In the genomic region with DNA sequence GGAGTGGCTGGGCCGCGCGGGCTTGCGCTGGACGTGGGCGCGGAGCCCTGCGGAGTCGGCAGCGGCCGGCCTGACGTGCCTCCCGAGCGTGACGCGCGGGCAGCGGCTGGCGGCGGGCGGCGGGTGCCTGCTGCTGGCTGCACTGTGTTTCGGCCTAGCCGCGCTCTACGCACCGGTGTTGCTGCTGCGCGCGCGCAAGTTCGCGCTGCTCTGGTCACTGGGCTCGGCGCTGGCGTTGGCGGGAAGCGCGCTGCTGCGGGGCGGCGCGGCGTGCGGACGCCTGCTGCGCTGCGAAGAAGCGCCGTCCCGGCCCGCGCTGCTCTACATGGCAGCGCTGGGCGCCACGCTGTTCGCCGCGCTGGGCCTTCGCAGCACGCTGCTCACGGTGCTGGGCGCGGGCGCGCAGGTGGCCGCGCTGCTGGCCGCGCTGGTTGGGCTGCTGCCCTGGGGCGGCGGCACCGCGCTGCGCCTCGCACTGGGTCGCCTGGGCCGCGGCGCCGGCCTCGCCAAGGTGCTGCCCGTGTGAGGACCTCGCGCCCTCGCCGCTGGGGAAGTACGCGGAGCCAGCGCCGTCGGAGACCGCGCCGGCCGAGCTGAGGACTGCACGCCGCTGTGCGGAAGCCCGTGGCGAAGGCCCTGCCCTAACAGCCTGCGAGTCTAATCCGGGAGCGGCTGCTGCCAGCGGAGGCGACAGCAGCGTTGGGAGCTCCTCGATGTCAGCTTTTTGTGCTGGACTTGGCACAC, we compare ENCODE assay signal across 8 cellular contexts. TPM values are rescaled to one million over a fixed set of nuclear protein-coding genes. Genes with fewer than 3 reads are reported as not detected.
A peak's percentile ranks its signal among the peaks of the same experiment; 100 is the strongest.
DNase-seq lines count a peak whose midpoint lies in the region; ATAC-seq and TF ChIP-seq lines count a peak whose summit lies in the region.

No MANE protein-coding gene starts in this region.

- peak; percentile 21 to 40 for TF ChIP-seq POLR2A in Peyer's patch (IDR thresholded peaks at IDR 0.05)

- peak overlapping the region; percentile 95 to 100 (median 98) for H3K27ac ChIP-seq in Peyer's patch

- DNase-seq in DMS79 (lab: John Stamatoyannopoulos, UW) (peak; percentile 41), HuH-7.5 (ENCODE audit: low spot score) (peak; percentile 80), Peyer's patch (peak; percentile 78 to 92 (median 89)), fibroblast of peridontal ligament (ENCODE audit: extremely low read depth) (peak; percentile 44)
- DNase-seq in activated T-helper 1 cell treated with anti-CD3 and anti-CD28 coated beads, Interleukin-2, amount 50 U/mL, for 16 hours (ENCODE audit: low read depth in 1 of 2, low spot score in 1 of 2), result peak; percentile 61 to 74

- no peaks in the 10 kb centered on the region for H3K9me3 ChIP-seq in Peyer's patch

- no peaks in the 10 kb centered on the region for H3K27me3 ChIP-seq in Peyer's patch

- H3K4me1 Mint-ChIP-seq in nephron, result peaks cover 15% of the 10 kb centered on the region
- peaks cover 46% of the 10 kb centered on the region for H3K4me1 Mint-ChIP-seq in stimulated activated naive CD8-positive, alpha-beta T cell treated with anti-CD3 and anti-CD28 coated beads, Interleukin-15, Interleukin-2, amounts not matched to agents 100 ng/mL and 50 ng/mL, for 24 hours (ENCODE audit: low read depth)

- H3K4me1 ChIP-seq in Peyer's patch, result peaks cover 0 to 22% (median 11%) of the 10 kb centered on the region in 4 donors

- H3K36me3 Mint-ChIP-seq in nephron (ENCODE audit: low read depth), result peaks cover 27% of the 10 kb centered on the region
- peaks cover 46% of the 10 kb centered on the region for H3K36me3 Mint-ChIP-seq in stimulated activated naive CD8-positive, alpha-beta T cell treated with anti-CD3 and anti-CD28 coated beads, Interleukin-15, Interleukin-2, amounts not matched to agents 100 ng/mL and 50 ng/mL, for 24 hours (ENCODE audit: low read depth)

- peak overlapping the region; percentile 92 to 96 (median 92) for H3K4me3 Mint-ChIP-seq in nephron
- peak overlapping the region; percentile 90 for H3K4me3 Mint-ChIP-seq in stimulated activated naive CD8-positive, alpha-beta T cell treated with anti-CD3 and anti-CD28 coated beads, Interleukin-15, Interleukin-2, amounts not matched to agents 100 ng/mL and 50 ng/mL, for 24 hours

- H3K27me3 Mint-ChIP-seq in nephron (ENCODE audit: low read depth), result peaks cover 4% of the 10 kb centered on the region
- no peaks in the 10 kb centered on the region for H3K27me3 Mint-ChIP-seq in stimulated activated naive CD8-positive, alpha-beta T cell treated with anti-CD3 and anti-CD28 coated beads, Interleukin-15, Interleukin-2, amounts not matched to agents 100 ng/mL and 50 ng/mL, for 24 hours

- H3K9me3 Mint-ChIP-seq in nephron, result no peaks in the 10 kb centered on the region
- H3K9me3 Mint-ChIP-seq in stimulated activated naive CD8-positive, alpha-beta T cell treated with anti-CD3 and anti-CD28 coated beads, Interleukin-15, Interleukin-2, amounts not matched to agents 100 ng/mL and 50 ng/mL, for 24 hours, result no peaks in the 10 kb centered on the region

- ATAC-seq in GM21529 (IDR thresholded peaks at IDR 0.05; ENCODE audit: unreplicated experiment), result peak; percentile 40

- peak overlapping the region; percentile 98 to 100 (median 99) for H3K27ac Mint-ChIP-seq in nephron
- H3K27ac Mint-ChIP-seq in stimulated activated naive CD8-positive, alpha-beta T cell treated with anti-CD3 and anti-CD28 coated beads, Interleukin-15, Interleukin-2, amounts not matched to agents 100 ng/mL and 50 ng/mL, for 24 hours, result peak overlapping the region; percentile 92

- H3K4me3 ChIP-seq in Peyer's patch, result peak overlapping the region; percentile 73 to 99 (median 86)

- peaks cover 0 to 15% (median 0%) of the 10 kb centered on the region in 3 donors for H3K36me3 ChIP-seq in Peyer's patch

- peak in 5 of 6 experiments; percentile 3 to 68 (median 57) for TF ChIP-seq CTCF in Peyer's patch (IDR thresholded peaks at IDR 0.05)
- peak in 2 of 3 experiments; percentile 13 to 35 for TF ChIP-seq CTCF in nephron (IDR thresholded peaks at IDR 0.05; ENCODE audit: unreplicated experiment in 3 of 3)

RNA-seq across cellular contexts. Expression of a gene that starts 0.5 kb away (rescaled TPM):
- 10 to 100 TPM in 1 of 4 donors, 1 to 10 TPM in 3; 5.8 to 12.4 (median 8.8) TPM for total RNA-seq in Peyer's patch

RNA-seq across cellular contexts. Expression of a gene that starts 26.5 kb away (rescaled TPM):
- total RNA-seq in Peyer's patch, result 10 to 100 TPM in 3 of 4 donors, 1 to 10 TPM in 1; 7.7 to 95.7 (median 21.9) TPM

RNA-seq across cellular contexts. Expression of a gene that starts 55.9 kb away (rescaled TPM):
- total RNA-seq in Peyer's patch, result not detected

Comparison
In these comparisons a context has a peak if more than half of its experiments do, and no peak if none do; other contexts are left out.
1. Peak in every context shown above with its lines: DNase-seq, ATAC-seq, H3K4me3 ChIP-seq and H3K27ac ChIP-seq.